17 cellular contexts compared by ENCODE assay signal in genomic region chr3:51617597-51617996, GRCh38.
"Had no signal": no experiment of that assay in that cellular context is flagged by ENCODE, and none has a peak within 500 bp of the region (broad histone marks: within the 10 kb centered on the region; RNA-seq: fewer than 3 reads in every experiment).

No MANE protein-coding gene starts in this region.

- H3K4me3 ChIP-seq: coronary artery, ovary, tibial nerve had no signal

- H3K27ac ChIP-seq: coronary artery, foreskin keratinocyte, ovary, tibial nerve had no signal

- H3K27me3 ChIP-seq: foreskin keratinocyte, ovary, tibial nerve had no signal

- DNase-seq: effector CD4-positive, alpha-beta T cell; endodermal cell; erythroblast; foreskin keratinocyte; head of caudate nucleus; hippocampal formation; left colon; natural killer cell; nucleus accumbens; ovary; right cardiac atrium; stimulated activated CD4-positive, alpha-beta T cell treated with anti-CD3 and anti-CD28 coated beads, Interleukin-4, amount 100 ng/mL, for 1 hour; stimulated activated CD8-positive, alpha-beta memory T cell treated with anti-CD3 and anti-CD28 coated beads, Interleukin-4, amount 100 ng/mL, for 48 hours; stimulated activated naive CD8-positive, alpha-beta T cell treated with anti-CD3 and anti-CD28 coated beads, Interleukin-15, Interleukin-2, amounts not matched to agents 100 U/mL and 50 U/mL, for 24 hours had no signal

- H3K36me3 ChIP-seq: ovary, tibial nerve had no signal

- ATAC-seq: foreskin keratinocyte; left colon; natural killer cell; right cardiac atrium; stimulated activated effector memory CD8-positive, alpha-beta T cell treated with anti-CD3 and anti-CD28 coated beads, Interleukin-12 subunit alpha, Interleukin-12 subunit beta, amount 100 ng/mL, for 72 hours; stimulated activated naive CD8-positive, alpha-beta T cell treated with anti-CD3 and anti-CD28 coated beads, Interleukin-15, Interleukin-2, amounts not matched to agents 100 U/mL and 50 U/mL, for 24 hours had no signal

- H3K9me3 ChIP-seq: ovary, tibial nerve had no signal
